In the genomic region with DNA sequence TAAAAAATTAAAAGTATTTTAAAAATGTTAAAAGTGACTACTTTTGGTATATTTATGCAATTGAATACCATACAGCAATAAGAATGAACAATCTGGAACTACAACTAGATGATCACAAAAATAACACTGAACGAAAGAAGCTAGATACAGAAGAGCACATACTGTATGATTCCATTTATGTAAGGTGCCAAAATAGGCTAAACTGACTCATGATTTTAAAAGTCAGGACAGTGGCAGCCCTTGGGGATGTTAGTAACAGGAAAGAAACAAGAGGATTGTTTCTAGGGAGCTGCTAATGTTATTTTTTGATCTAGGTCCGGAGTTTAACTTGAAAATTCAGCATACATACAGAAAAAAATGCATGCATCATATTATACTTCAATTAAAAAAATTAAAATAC, we compare ENCODE assay signal across 17 cellular contexts. TPM values are rescaled to one million over a fixed set of nuclear protein-coding genes. Genes with fewer than 3 reads are reported as not detected.
DNase-seq lines count a peak whose midpoint lies in the region; ATAC-seq, FAIRE-seq and TF ChIP-seq lines count a peak whose summit lies in the region.
"Had no signal": no experiment of that assay in that cellular context is flagged by ENCODE, and none has a peak within 500 bp of the region (broad histone marks: within the 10 kb centered on the region; RNA-seq: fewer than 3 reads in every experiment).

No MANE protein-coding gene starts in this region.

- H3K27me3 ChIP-seq in gastrocnemius medialis (no peaks in the 10 kb centered on the region), small intestine (ENCODE audit: control insufficient read depth in 2 of 2, insufficient read depth in 2 of 2, low read length in 2 of 2) (no peaks in the 10 kb centered on the region), upper lobe of left lung (no peaks in the 10 kb centered on the region)
- H3K27me3 ChIP-seq: BE2C, breast epithelium, SJSA1 had no signal

- no peaks in the 10 kb centered on the region for H3K27me3 Mint-ChIP-seq in HFFc6 (ENCODE audit: insufficient read depth)

- ATAC-seq in left ventricle myocardium superior, result peak; percentile 83
- ATAC-seq in gastrocnemius medialis, result peak; percentile 92 to 98
- no peak for ATAC-seq in GM21723 (IDR thresholded peaks at IDR 0.05; ENCODE audit: unreplicated experiment)
- ATAC-seq in upper lobe of left lung (ENCODE audit: low FRiP score in 2 of 2), result no peak

- peaks cover 48 to 56% of the 10 kb centered on the region in 2 donors for H3K4me1 ChIP-seq in gastrocnemius medialis
- H3K4me1 ChIP-seq in small intestine (ENCODE audit: control insufficient read depth in 2 of 2, insufficient read depth in 1 of 2, low read depth in 1 of 2, low read length in 1 of 2), result peaks cover 0 to 5% of the 10 kb centered on the region in 2 donors
- peaks cover 8 to 13% (median 10%) of the 10 kb centered on the region in 4 donors for H3K4me1 ChIP-seq in upper lobe of left lung
- H3K4me1 ChIP-seq: BE2C, breast epithelium, SJSA1 had no signal

- H3K36me3 Mint-ChIP-seq in HFFc6 (ENCODE audit: low read depth), result peaks cover 15% of the 10 kb centered on the region
- H3K36me3 Mint-ChIP-seq: activated naive CD4-positive, alpha-beta T cell treated with anti-CD3 and anti-CD28 coated beads, Interleukin-2, amount 10 ng/mL, durations not matched to agents 7 days and 5 days had no signal

- FAIRE-seq in small intestine (lab: Jason Lieb, UNC), result no peak

- H3K9me3 ChIP-seq in gastrocnemius medialis, result no peaks in the 10 kb centered on the region
- H3K9me3 ChIP-seq in small intestine (ENCODE audit: control insufficient read depth, low read depth), result no peaks in the 10 kb centered on the region
- no peaks in the 10 kb centered on the region for H3K9me3 ChIP-seq in upper lobe of left lung
- H3K9me3 ChIP-seq: BE2C, breast epithelium, SJSA1 had no signal

- H3K4me3 Mint-ChIP-seq in HFFc6, result no peak overlapping the region
- H3K4me3 Mint-ChIP-seq: activated CD4-positive, alpha-beta T cell treated with anti-CD3 and anti-CD28 coated beads, Interleukin-2, amount 10 ng/mL, durations not matched to agents 7 days and 5 days; activated naive CD4-positive, alpha-beta T cell treated with anti-CD3 and anti-CD28 coated beads, Interleukin-2, amount 10 ng/mL, durations not matched to agents 7 days and 5 days had no signal

- in situ Hi-C loops in gastrocnemius medialis (cut with MboI; ENCODE audit: low sequenced_read_pairs in 4 of 4), result no loop called here

- peaks cover 46% of the 10 kb centered on the region for H3K4me1 Mint-ChIP-seq in HFFc6 (ENCODE audit: low read depth)
- H3K4me1 Mint-ChIP-seq: activated CD4-positive, alpha-beta T cell treated with anti-CD3 and anti-CD28 coated beads, Interleukin-2, amount 10 ng/mL, durations not matched to agents 7 days and 5 days; activated naive CD4-positive, alpha-beta T cell treated with anti-CD3 and anti-CD28 coated beads, Interleukin-2, amount 10 ng/mL, durations not matched to agents 7 days and 5 days had no signal

- TF ChIP-seq EP300 in upper lobe of left lung (IDR thresholded peaks at IDR 0.05), result no peak

- H3K27ac Mint-ChIP-seq in HFFc6, result peak overlapping the region; percentile 82
- H3K27ac Mint-ChIP-seq: activated CD4-positive, alpha-beta T cell treated with anti-CD3 and anti-CD28 coated beads, Interleukin-2, amount 10 ng/mL, durations not matched to agents 7 days and 5 days; activated naive CD4-positive, alpha-beta T cell treated with anti-CD3 and anti-CD28 coated beads, Interleukin-2, amount 10 ng/mL, durations not matched to agents 7 days and 5 days; progenitor cell of endocrine pancreas had no signal

- H3K36me3 ChIP-seq in gastrocnemius medialis (no peaks in the 10 kb centered on the region), small intestine (ENCODE audit: control insufficient read depth in 2 of 2, insufficient read depth in 2 of 2, low read length in 2 of 2) (no peaks in the 10 kb centered on the region), upper lobe of left lung (no peaks in the 10 kb centered on the region)
- H3K36me3 ChIP-seq: BE2C, breast epithelium, SJSA1 had no signal

- H3K4me3 ChIP-seq in gastrocnemius medialis, result peak overlapping the region in 2 of 4 donors; percentile 2 to 11
- H3K4me3 ChIP-seq in small intestine (ENCODE audit: low read depth in 1 of 2, low read length in 2 of 2), result no peak overlapping the region
- no peak overlapping the region for H3K4me3 ChIP-seq in upper lobe of left lung
- H3K4me3 ChIP-seq: breast epithelium, SJSA1 had no signal

- 67 to 89% (median 84%) methylated on average over 2 of the region's 2 CpGs for WGBS in small intestine, 3 donors
- 69 to 74% methylated on average over 2 of the region's 2 CpGs for WGBS in upper lobe of left lung, 2 donors

- intact Hi-C loops in left ventricle myocardium superior (cut with micrococcal nuclease), result no loop called here
- intact Hi-C loops in gastrocnemius medialis (cut with DNase I; ENCODE audit: low total_unique reads), result no loop called here

- no peaks in the 10 kb centered on the region for H3K9me3 Mint-ChIP-seq in HFFc6
- H3K9me3 Mint-ChIP-seq: activated CD4-positive, alpha-beta T cell treated with anti-CD3 and anti-CD28 coated beads, Interleukin-2, amount 10 ng/mL, durations not matched to agents 7 days and 5 days; activated naive CD4-positive, alpha-beta T cell treated with anti-CD3 and anti-CD28 coated beads, Interleukin-2, amount 10 ng/mL, durations not matched to agents 7 days and 5 days had no signal

- DNase-seq in HFFc6 (peak; percentile 48), dermis microvascular lymphatic vessel endothelial cell (ENCODE audit: low read depth in 2 of 2) (peak; percentile 74 to 83), left ventricle myocardium superior (no peak), gastrocnemius medialis (no peak), NCI-H1436 (lab: John Stamatoyannopoulos, UW) (no peak), small intestine (no peak), upper lobe of left lung (no peak)
- DNase-seq: activated CD4-positive, alpha-beta T cell treated with anti-CD3 and anti-CD28 coated beads, Interleukin-2, amount 10 ng/mL, durations not matched to agents 7 days and 5 days; activated naive CD4-positive, alpha-beta T cell treated with anti-CD3 and anti-CD28 coated beads, Interleukin-2, amount 10 ng/mL, durations not matched to agents 7 days and 5 days; BE2C; DMS 273 treated with DMSO at 0.1 percent for 48 hours; head of caudate nucleus; NCI-H1417 treated with DMSO at 0.1 percent for 48 hours had no signal

- H3K27ac ChIP-seq in gastrocnemius medialis, result peak overlapping the region in 3 of 4 donors; percentile 24 to 50 (median 44)
- no peak overlapping the region for H3K27ac ChIP-seq in small intestine (ENCODE audit: low read depth in 1 of 2, low read length in 1 of 2)
- H3K27ac ChIP-seq in upper lobe of left lung, result no peak overlapping the region
- H3K27ac ChIP-seq: breast epithelium, SJSA1 had no signal

- TF ChIP-seq CTCF in HFFc6 (IDR thresholded peaks at IDR 0.05) (no peak), gastrocnemius medialis (IDR thresholded peaks at IDR 0.05 in 4 of 5, conservative IDR thresholded peaks at IDR 0.05 in 1 of 5) (no peak), upper lobe of left lung (IDR thresholded peaks at IDR 0.05) (no peak)

- TF ChIP-seq POLR2A in gastrocnemius medialis (IDR thresholded peaks at IDR 0.05), result no peak
- no peak for TF ChIP-seq POLR2A in upper lobe of left lung (IDR thresholded peaks at IDR 0.05)

RNA-seq across cellular contexts. Expression of a gene that starts 42.3 kb away (rescaled TPM):
- total RNA-seq in HFFc6 (2021; fragmentation: NEBNext Ultra II Directional; extraction: Animal tissue kit (Norgen Biotek cat#: 25700)), result 10 to 100 TPM; 63.7 to 72.8 (median 66.4) TPM
- total RNA-seq in dermis microvascular lymphatic vessel endothelial cell (22.5 and 29.8 TPM in 2 replicates), left ventricle myocardium superior (59.5 TPM), gastrocnemius medialis (10 to 100 TPM; 47.4 to 72.9 (median 63.8) TPM), upper lobe of left lung (10 to 100 TPM; 35.8 to 59.9 (median 49.0) TPM)
- polyA plus RNA-seq in small intestine, result 10 to 100 TPM; 28.0 to 34.9 (median 29.5) TPM
- total RNA-seq: activated CD4-positive, alpha-beta T cell treated with anti-CD3 and anti-CD28 coated beads, Interleukin-2, amount 10 ng/mL, durations not matched to agents 7 days and 5 days had no signal

Comparison
In these comparisons a context has a peak if more than half of its experiments do, and no peak if none do; other contexts are left out.
1. DNase-seq: peak in HFFc6 (single experiment) and dermis microvascular lymphatic vessel endothelial cell (2 of 2); none in left ventricle myocardium superior (single experiment), gastrocnemius medialis (0 of 2), NCI-H1436 (single experiment), small intestine (single experiment) and upper lobe of left lung (0 of 2).
2. ATAC-seq: peak in left ventricle myocardium superior (single experiment) and gastrocnemius medialis (2 of 2); none in GM21723 (single experiment) and upper lobe of left lung (0 of 2).
3. H3K27ac ChIP-seq: peak in gastrocnemius medialis (3 of 4); none in small intestine (0 of 2) and upper lobe of left lung (0 of 4).